Comparison of ENCODE assay signal across 26 cellular contexts in genomic region chr15:67781907-67782559, GRCh38. TPM values are rescaled to one million over a fixed set of nuclear protein-coding genes. Genes with fewer than 3 reads are reported as not detected.
DNase-seq lines count a peak whose midpoint lies in the region; ATAC-seq and TF ChIP-seq lines count a peak whose summit lies in the region.
"Had no signal": no experiment of that assay in that cellular context is flagged by ENCODE, and none has a peak within 500 bp of the region (broad histone marks: within the 10 kb centered on the region; RNA-seq: fewer than 3 reads in every experiment).

No MANE protein-coding gene starts in this region.

- no peak overlapping the region for H3K27ac ChIP-seq in OCI-LY3 (ENCODE audit: low read length)
- H3K27ac ChIP-seq: left lung, prostate gland had no signal

- H4K20me1 ChIP-seq in Loucy (ENCODE audit: insufficient read depth, low read length, poor library complexity, severe bottlenecking) (no peaks in the 10 kb centered on the region), OCI-LY3 (ENCODE audit: insufficient read depth, low read length) (no peaks in the 10 kb centered on the region)

- peaks cover 10% of the 10 kb centered on the region for H3F3A ChIP-seq in Loucy (ENCODE audit: low read depth)

- BruUV-seq in MCF 10A (replicated peaks; lab: Mats Ljungman, UMichigan), result no TSS peak

- CTCF ChIA-PET in MCF 10A (lab: Yijun Ruan, JAX), result interaction anchor here (0.5 kb wide), 1 partner anchor 874 kb away, joined by 4 read pairs; no protein-coding TSS in a partner anchor

- H3K4me3 ChIP-seq in Loucy (ENCODE audit: low read length, poor library complexity, severe bottlenecking), result peak overlapping the region; percentile 75
- H3K4me3 ChIP-seq in OCI-LY3 (ENCODE audit: low read length), result no peak overlapping the region
- H3K4me3 ChIP-seq: left lung, prostate gland, smooth muscle cell had no signal

- H3K9me3 ChIP-seq in Loucy (ENCODE audit: insufficient read depth, low read depth, low read length), result no peaks in the 10 kb centered on the region
- peaks cover 14% of the 10 kb centered on the region; the same call in 1 of the 2 replicates for H3K9me3 ChIP-seq in OCI-LY3 (ENCODE audit: insufficient read depth, low read length)
- H3K9me3 ChIP-seq: left lung, prostate gland had no signal

- no peaks in the 10 kb centered on the region for H3K9me3 Mint-ChIP-seq in neural crest cell
- H3K9me3 Mint-ChIP-seq in MCF 10A (ENCODE audit: unreplicated experiment), result no peaks in the 10 kb centered on the region
- H3K9me3 Mint-ChIP-seq: central memory CD8-positive, alpha-beta T cell; nephron progenitor cell had no signal

- H2AFZ ChIP-seq in Loucy (ENCODE audit: low read length) (no peak overlapping the region), OCI-LY3 (ENCODE audit: low read depth, low read length) (no peak overlapping the region)

- peak overlapping the region; percentile 40 for H3K27ac Mint-ChIP-seq in neural crest cell (ENCODE audit: unreplicated experiment)
- no peak overlapping the region for H3K27ac Mint-ChIP-seq in MCF 10A (ENCODE audit: low read depth, unreplicated experiment)
- H3K27ac Mint-ChIP-seq: nephron progenitor cell had no signal

- no peak overlapping the region for H3K4me3 Mint-ChIP-seq in neural crest cell
- H3K4me3 Mint-ChIP-seq in MCF 10A (ENCODE audit: unreplicated experiment), result no peak overlapping the region
- H3K4me3 Mint-ChIP-seq: central memory CD8-positive, alpha-beta T cell; nephron progenitor cell had no signal

- DNase-seq in NCI-H2171 treated with DMSO at 0.1 percent for 48 hours (lab: John Stamatoyannopoulos, UW) (peak; percentile 49), NCI-H2171 (lab: John Stamatoyannopoulos, UW) (no peak), neural crest cell (ENCODE audit: low read depth, low spot score) (no peak), MCF 10A (ENCODE audit: unreplicated experiment) (no peak), omental fat pad (ENCODE audit: low spot score) (no peak), hepatic stellate cell (ENCODE audit: low spot score) (no peak)
- DNase-seq: activated CD4-positive, alpha-beta T cell treated with anti-CD3 and anti-CD28 coated beads, Interleukin-2, amount 50 U/mL, for 48 hours; activated naive CD4-positive, alpha-beta T cell; activated T-cell treated with anti-CD3 and anti-CD28 coated beads for 4 hours; aorta; GDM1; KG1; left lung; NCI-H1105; NCI-H446; nephron progenitor cell; SHP77 treated with DMSO at 0.1 percent for 48 hours; T-helper 1 cell had no signal

- no peaks in the 10 kb centered on the region for H3K9me2 ChIP-seq in Loucy (replicated peaks; ENCODE audit: low read depth, low read length)

- peak overlapping the region; percentile 77 for H3K4me2 ChIP-seq in Loucy (ENCODE audit: low read depth, low read length, poor library complexity, severe bottlenecking)
- peak overlapping the region; percentile 70; the same call in 1 of the 2 replicates for H3K4me2 ChIP-seq in OCI-LY3 (ENCODE audit: low read length)
- H3K4me2 ChIP-seq: smooth muscle cell had no signal

- H3K36me3 ChIP-seq in Loucy (ENCODE audit: insufficient read depth, low read length), result no peaks in the 10 kb centered on the region
- H3K36me3 ChIP-seq in OCI-LY3 (replicated peaks; ENCODE audit: low read depth, low read length), result peaks cover 6% of the 10 kb centered on the region
- H3K36me3 ChIP-seq: prostate gland had no signal

- H3K4me1 ChIP-seq in Loucy (ENCODE audit: insufficient read depth, low read length, poor library complexity, severe bottlenecking) (peaks cover 92% of the 10 kb centered on the region), OCI-LY3 (ENCODE audit: low read length) (peaks cover 38% of the 10 kb centered on the region)
- H3K4me1 ChIP-seq: left lung, prostate gland had no signal

- H3K27me3 Mint-ChIP-seq in neural crest cell (ENCODE audit: low read depth) (no peaks in the 10 kb centered on the region), MCF 10A (ENCODE audit: insufficient read depth, unreplicated experiment) (no peaks in the 10 kb centered on the region)
- H3K27me3 Mint-ChIP-seq: central memory CD8-positive, alpha-beta T cell had no signal

- ATAC-seq in omental fat pad (ENCODE audit: low FRiP score), result no peak
- ATAC-seq: esophagus mucosa, left lung had no signal

- peaks cover 3% of the 10 kb centered on the region for H3K36me3 Mint-ChIP-seq in neural crest cell (ENCODE audit: low read depth)
- peaks cover 17% of the 10 kb centered on the region for H3K36me3 Mint-ChIP-seq in MCF 10A (ENCODE audit: insufficient read depth, unreplicated experiment)

- H3K9ac ChIP-seq in Loucy (ENCODE audit: low read depth, low read length, poor library complexity, severe bottlenecking) (peak overlapping the region; percentile 91), OCI-LY3 (ENCODE audit: low read length) (no peak overlapping the region)

- H3K27me3 ChIP-seq in Loucy (ENCODE audit: insufficient read depth, low read length, poor library complexity, severe bottlenecking) (no peaks in the 10 kb centered on the region), OCI-LY3 (ENCODE audit: low read depth, low read length) (no peaks in the 10 kb centered on the region)
- H3K27me3 ChIP-seq: left lung had no signal

- POLR2A ChIA-PET in MCF 10A (lab: Yijun Ruan, JAX), result interaction anchor here (1.1 kb wide), 1 partner anchor 9 kb away, joined by 3 read pairs; no protein-coding TSS in a partner anchor

- H3K79me2 ChIP-seq in Loucy (ENCODE audit: insufficient read depth, low read length) (peaks cover 30% of the 10 kb centered on the region), OCI-LY3 (ENCODE audit: low read length) (no peaks in the 10 kb centered on the region)

- intact Hi-C loops in MCF 10A (cut with micrococcal nuclease), result no loop called here

- peaks cover 36% of the 10 kb centered on the region for H3K4me1 Mint-ChIP-seq in neural crest cell
- H3K4me1 Mint-ChIP-seq in MCF 10A (ENCODE audit: insufficient read depth, unreplicated experiment), result no peaks in the 10 kb centered on the region

- TF ChIP-seq CTCF in Loucy (conservative IDR thresholded peaks at IDR 0.05; ENCODE audit: low read length) (no peak), OCI-LY3 (IDR thresholded peaks at IDR 0.05; ENCODE audit: low read depth, low read length) (no peak), neural crest cell (conservative IDR thresholded peaks at IDR 0.05) (no peak), MCF 10A (IDR thresholded peaks at IDR 0.05; ENCODE audit: unreplicated experiment) (no peak), omental fat pad (IDR thresholded peaks at IDR 0.05) (no peak)

RNA-seq across cellular contexts. Expression of gene SKOR1, which starts 43.3 kb away (rescaled TPM):
- total RNA-seq in neural crest cell (0.36 and 0.49 TPM in 2 replicates), MCF 10A (2022) (0.07 and 0.17 TPM in 2 replicates), omental fat pad (1 to 10 TPM in 1 of 4 donors, under 1 TPM in 3; 0.19 to 1.1 (median 0.49) TPM)
- total RNA-seq: A172 had no signal

RNA-seq across cellular contexts. Expression of gene RNU6-1, which starts 57.8 kb away (rescaled TPM):
- total RNA-seq in neural crest cell (not detected in 2 replicates), MCF 10A (2022) (not detected in 2 replicates), omental fat pad (not detected)
- total RNA-seq: A172, aorta, esophagus mucosa, left lung, prostate gland, smooth muscle cell, ureter had no signal
